22 cellular contexts compared by ENCODE assay signal in the genomic region with DNA sequence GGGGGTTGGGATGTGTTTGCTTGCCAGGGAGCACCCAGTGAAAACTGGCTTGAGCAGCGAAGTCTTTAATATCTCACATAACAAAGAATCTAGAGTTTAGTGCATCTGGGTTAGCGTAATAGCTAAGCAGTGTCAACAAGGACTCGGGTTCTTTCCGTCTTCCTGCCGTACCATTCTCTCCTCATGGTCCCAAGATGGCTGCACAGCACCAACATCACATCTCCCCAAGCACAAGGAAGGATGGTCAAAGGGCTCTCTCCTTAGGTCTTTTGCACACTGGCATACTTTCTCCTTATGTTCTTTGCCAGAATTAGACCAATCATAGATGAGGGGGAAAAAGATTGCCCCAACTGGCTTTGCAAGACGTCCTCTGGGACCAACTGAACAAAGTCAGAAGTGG.
"Had no signal": no experiment of that assay in that cellular context is flagged by ENCODE, and none has a peak within 500 bp of the region (broad histone marks: within the 10 kb centered on the region; RNA-seq: fewer than 3 reads in every experiment).

No MANE protein-coding gene starts in this region.

- H3K36me3 Mint-ChIP-seq: stimulated activated effector memory CD8-positive, alpha-beta T cell treated with anti-CD3 and anti-CD28 coated beads, Interleukin-12 subunit alpha, Interleukin-12 subunit beta, amount 100 ng/mL, for 72 hours; T-cell had no signal

- ATAC-seq: activated CD8-positive, alpha-beta T cell treated with anti-CD3 and anti-CD28 coated beads for 36 hours; naive thymus-derived CD4-positive, alpha-beta T cell; psoas muscle; right cardiac atrium; stimulated activated effector memory CD8-positive, alpha-beta T cell treated with anti-CD3 and anti-CD28 coated beads, Interleukin-12 subunit alpha, Interleukin-12 subunit beta, amount 100 ng/mL, for 72 hours; T-cell had no signal

- H3K4me2 ChIP-seq: neural progenitor cell had no signal

- DNase-seq: activated CD4-positive, alpha-beta T cell treated with anti-CD3 and anti-CD28 coated beads, Interleukin-2, amount 10 ng/mL, durations not matched to agents 24 days and 14 days; activated CD8-positive, alpha-beta T cell treated with anti-CD3 and anti-CD28 coated beads for 36 hours; activated naive CD4-positive, alpha-beta T cell treated with anti-CD3 and anti-CD28 coated beads, Interleukin-2, amount 50 U/mL, for 16 hours; activated T-cell treated with anti-CD3 and anti-CD28 coated beads, Interleukin-2, amount 50 U/mL, for 24 hours; aorta; effector CD4-positive, alpha-beta T cell; kidney; left ventricle myocardium inferior; mucosa of descending colon; naive thymus-derived CD4-positive, alpha-beta T cell; ovary; small intestine; stimulated activated CD4-positive, alpha-beta T cell treated with anti-CD3 and anti-CD28 coated beads, Interleukin-4, amount 100 ng/mL, for 1 hour; T-cell had no signal

- H3K27ac Mint-ChIP-seq: activated CD4-positive, alpha-beta T cell treated with anti-CD3 and anti-CD28 coated beads, Interleukin-2, amount 10 ng/mL, durations not matched to agents 24 days and 14 days; activated CD8-positive, alpha-beta T cell treated with anti-CD3 and anti-CD28 coated beads for 36 hours; activated T-cell treated with anti-CD3 and anti-CD28 coated beads, Interleukin-2, amount 50 U/mL, for 24 hours; memory B cell; naive thymus-derived CD4-positive, alpha-beta T cell; neural progenitor cell; stimulated activated effector memory CD8-positive, alpha-beta T cell treated with anti-CD3 and anti-CD28 coated beads, Interleukin-12 subunit alpha, Interleukin-12 subunit beta, amount 100 ng/mL, for 72 hours had no signal

- H3K4me1 Mint-ChIP-seq: activated CD4-positive, alpha-beta T cell treated with anti-CD3 and anti-CD28 coated beads, Interleukin-2, amount 10 ng/mL, durations not matched to agents 24 days and 14 days; memory B cell; naive thymus-derived CD4-positive, alpha-beta T cell; stimulated activated effector memory CD8-positive, alpha-beta T cell treated with anti-CD3 and anti-CD28 coated beads, Interleukin-12 subunit alpha, Interleukin-12 subunit beta, amount 100 ng/mL, for 72 hours; T-cell had no signal

- H3K4me3 ChIP-seq: left ventricle myocardium inferior, mucosa of descending colon, neural progenitor cell, ovary, psoas muscle, stomach, upper lobe of left lung had no signal

- H3K9ac ChIP-seq: neural progenitor cell had no signal

- H3K4me3 Mint-ChIP-seq: activated CD4-positive, alpha-beta T cell treated with anti-CD3 and anti-CD28 coated beads, Interleukin-2, amount 10 ng/mL, durations not matched to agents 24 days and 14 days; activated CD8-positive, alpha-beta T cell treated with anti-CD3 and anti-CD28 coated beads for 36 hours; activated T-cell treated with anti-CD3 and anti-CD28 coated beads, Interleukin-2, amount 50 U/mL, for 24 hours; memory B cell; naive thymus-derived CD4-positive, alpha-beta T cell; neural progenitor cell; stimulated activated effector memory CD8-positive, alpha-beta T cell treated with anti-CD3 and anti-CD28 coated beads, Interleukin-12 subunit alpha, Interleukin-12 subunit beta, amount 100 ng/mL, for 72 hours; T-cell had no signal

- H3K27me3 Mint-ChIP-seq: activated CD4-positive, alpha-beta T cell treated with anti-CD3 and anti-CD28 coated beads, Interleukin-2, amount 10 ng/mL, durations not matched to agents 24 days and 14 days had no signal

- H3K27me3 ChIP-seq: ovary, stomach, upper lobe of left lung had no signal

- H3K9me3 Mint-ChIP-seq: activated CD4-positive, alpha-beta T cell treated with anti-CD3 and anti-CD28 coated beads, Interleukin-2, amount 10 ng/mL, durations not matched to agents 24 days and 14 days; activated CD8-positive, alpha-beta T cell treated with anti-CD3 and anti-CD28 coated beads for 36 hours; activated T-cell treated with anti-CD3 and anti-CD28 coated beads, Interleukin-2, amount 50 U/mL, for 24 hours; stimulated activated effector memory CD8-positive, alpha-beta T cell treated with anti-CD3 and anti-CD28 coated beads, Interleukin-12 subunit alpha, Interleukin-12 subunit beta, amount 100 ng/mL, for 72 hours had no signal

- H2AFZ ChIP-seq: neural progenitor cell had no signal

- H3K36me3 ChIP-seq: neural progenitor cell, ovary had no signal

- FAIRE-seq: frontal cortex, kidney, small intestine had no signal

- H3K4me1 ChIP-seq: left ventricle myocardium inferior, psoas muscle, upper lobe of left lung had no signal

- H3K27ac ChIP-seq: left ventricle myocardium inferior, neural progenitor cell, ovary, psoas muscle, upper lobe of left lung had no signal

- H3K9me3 ChIP-seq: left ventricle myocardium inferior, mucosa of descending colon, ovary, psoas muscle, stomach had no signal
